Comparison of ENCODE assay signal across 1 cellular context in genomic region chr15:65081758-65082157, GRCh38.
TF ChIP-seq lines count a peak whose summit lies in the region.

No MANE protein-coding gene starts in this region.

TF ChIP-seq in H1, 55 proteins besides CTCF, POLR2A, EP300 and RAD21:
- TF ChIP-seq TCF12 (IDR thresholded peaks at IDR 0.05; ENCODE audit: low read depth, low read length): no peak
- no peak for TF ChIP-seq TBP (IDR thresholded peaks at IDR 0.05; ENCODE audit: low read depth, low read length)
- TF ChIP-seq POLR2AphosphoS5 (IDR thresholded peaks at IDR 0.05; ENCODE audit: low read depth, low read length): no peak
- TF ChIP-seq CREB1 (IDR thresholded peaks at IDR 0.05): no peak
- TF ChIP-seq POU5F1 (IDR thresholded peaks at IDR 0.05; ENCODE audit: low read depth, low read length): no peak
- TF ChIP-seq TAF1 (IDR thresholded peaks at IDR 0.05; ENCODE audit: low read depth, low read length): no peak
- TF ChIP-seq TAF7 (optimal IDR thresholded peaks at IDR 0.05; ENCODE audit: borderline replicate concordance, low read depth, low read length): no peak
- TF ChIP-seq SIN3A (conservative IDR thresholded peaks at IDR 0.05 in 1 of 2, IDR thresholded peaks at IDR 0.05 in 1 of 2; ENCODE audit: low read depth in 1 of 2, low read length in 2 of 2): no peak
- TF ChIP-seq CTBP2 (IDR thresholded peaks at IDR 0.05; ENCODE audit: borderline replicate concordance, insufficient read depth, insufficient read length, low read length): no peak
- TF ChIP-seq CBX5 (IDR thresholded peaks at IDR 0.05; ENCODE audit: low read depth, low read length): no peak
- TF ChIP-seq SAP30 (IDR thresholded peaks at IDR 0.05; ENCODE audit: insufficient read depth, insufficient replicate concordance, low read length): no peak
- TF ChIP-seq BRCA1 (IDR thresholded peaks at IDR 0.05; ENCODE audit: low read depth, low read length): no peak
- no peak for TF ChIP-seq SIX5 (IDR thresholded peaks at IDR 0.05; ENCODE audit: low read depth, low read length)
- no peak for TF ChIP-seq GABPA (IDR thresholded peaks at IDR 0.05; ENCODE audit: borderline replicate concordance, insufficient read depth, low read length)
- TF ChIP-seq SP1 (IDR thresholded peaks at IDR 0.05; ENCODE audit: low read depth, low read length): no peak
- no peak for TF ChIP-seq JUN (IDR thresholded peaks at IDR 0.05; ENCODE audit: low read depth, low read length)
- no peak for TF ChIP-seq MAFK (IDR thresholded peaks at IDR 0.05; ENCODE audit: low read depth, low read length)
